11 cellular contexts compared by ENCODE assay signal in the genomic region with DNA sequence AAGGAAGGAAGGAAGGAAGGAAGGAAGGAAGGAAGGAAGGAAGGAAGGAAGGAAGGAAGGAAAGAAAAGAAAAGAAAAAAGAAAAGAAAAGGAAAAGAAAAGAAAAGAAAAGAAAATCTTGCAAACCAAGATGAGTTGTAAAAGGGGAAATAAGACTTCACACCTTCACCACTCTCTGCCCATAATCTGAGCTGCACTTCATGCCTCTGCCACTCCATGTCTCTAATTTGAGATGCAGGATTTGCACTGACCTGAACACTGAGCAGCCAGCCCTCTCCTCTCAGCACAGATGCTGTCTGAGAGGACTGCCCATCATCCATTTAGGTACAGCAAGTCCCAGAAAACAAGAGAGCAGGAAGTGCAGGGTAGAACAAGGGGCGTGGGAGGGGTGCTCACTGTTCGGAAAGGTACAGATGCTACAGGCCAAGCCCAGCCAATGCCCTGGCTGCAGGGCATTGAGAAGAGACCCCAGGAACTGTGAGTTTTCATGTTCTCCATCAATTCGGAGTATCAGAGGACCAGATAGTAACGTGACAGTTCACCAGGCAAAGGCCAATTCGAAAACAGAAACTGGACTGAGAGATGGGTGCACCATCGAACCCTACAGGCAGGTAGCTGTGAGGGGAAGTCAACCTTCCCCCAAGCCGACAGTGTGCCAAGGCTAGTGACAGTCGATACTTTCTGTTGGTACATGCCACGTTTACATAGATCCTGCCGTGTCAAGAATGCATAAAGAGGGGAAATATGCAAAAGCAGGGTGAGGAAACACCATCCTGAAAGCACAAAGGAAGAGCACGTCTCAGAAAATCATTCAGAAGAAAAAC.
DNase-seq lines count a peak whose midpoint lies in the region; ATAC-seq and TF ChIP-seq lines count a peak whose summit lies in the region.
"Had no signal": no experiment of that assay in that cellular context is flagged by ENCODE, and none has a peak within 500 bp of the region (broad histone marks: within the 10 kb centered on the region; RNA-seq: fewer than 3 reads in every experiment).

No MANE protein-coding gene starts in this region.

- TF ChIP-seq POLR2A in Peyer's patch (IDR thresholded peaks at IDR 0.05): no peak

- peak overlapping the region; percentile 62 for H3K27ac Mint-ChIP-seq in dendritic cell treated with granulocyte-macrophage colony-stimulating factor and Interleukin-4, amounts not matched to agents 40 ng/mL and 50 ng/mL, for 4 days

- intact Hi-C loops in dendritic cell treated with granulocyte-macrophage colony-stimulating factor and Interleukin-4, amounts not matched to agents 40 ng/mL and 50 ng/mL, for 4 days (cut with micrococcal nuclease): no loop called here

- H3K4me1 Mint-ChIP-seq in dendritic cell treated with granulocyte-macrophage colony-stimulating factor and Interleukin-4, amounts not matched to agents 40 ng/mL and 50 ng/mL, for 4 days (ENCODE audit: low read depth): peaks cover 65% of the 10 kb centered on the region

- CTCF ChIA-PET in GM10248 (lab: Yijun Ruan, JAX): interaction anchor here (1.2 to 1.9 kb wide), 2 partner anchors 27 kb away, joined by 3 to 4 read pairs; no protein-coding TSS in a partner anchor

- H3K36me3 Mint-ChIP-seq in dendritic cell treated with granulocyte-macrophage colony-stimulating factor and Interleukin-4, amounts not matched to agents 40 ng/mL and 50 ng/mL, for 4 days (ENCODE audit: low read depth): peaks cover 9% of the 10 kb centered on the region

- in situ Hi-C loops in ACHN (cut with HindIII; ENCODE audit: low pct_ligation_motif_present, low pct_unique_long_range_greater_than_20kb, low sequenced_read_pairs): no loop called here

- DNase-seq in GM10248 (ENCODE audit: extremely low spot score): peak; percentile 59
- DNase-seq in T-helper 9 cell: no peak
- no peak for DNase-seq in SJCRH30
- no peak for DNase-seq in ACHN
- no peak for DNase-seq in Peyer's patch
- DNase-seq: anterior cingulate cortex, Caco-2 had no signal

- no peaks in the 10 kb centered on the region for H3K27me3 Mint-ChIP-seq in dendritic cell treated with granulocyte-macrophage colony-stimulating factor and Interleukin-4, amounts not matched to agents 40 ng/mL and 50 ng/mL, for 4 days

- H3K36me3 ChIP-seq in SJCRH30 (no peaks in the 10 kb centered on the region), Peyer's patch (no peaks in the 10 kb centered on the region)

- H3K4me3 ChIP-seq in SJCRH30 (no peak overlapping the region), Peyer's patch (no peak overlapping the region)
- H3K4me3 ChIP-seq: lung had no signal

- peak; percentile 57 for ATAC-seq in GM19395 (IDR thresholded peaks at IDR 0.05; ENCODE audit: unreplicated experiment)
- peak; percentile 41 for ATAC-seq in HG02981 (IDR thresholded peaks at IDR 0.05; ENCODE audit: unreplicated experiment)

- no peaks in the 10 kb centered on the region for H3K9me3 Mint-ChIP-seq in dendritic cell treated with granulocyte-macrophage colony-stimulating factor and Interleukin-4, amounts not matched to agents 40 ng/mL and 50 ng/mL, for 4 days

- no peaks in the 10 kb centered on the region for H3K27me3 ChIP-seq in SJCRH30
- H3K27me3 ChIP-seq in Peyer's patch: no peaks in the 10 kb centered on the region

- TF ChIP-seq CTCF in GM10248 (IDR thresholded peaks at IDR 0.05; ENCODE audit: control extremely low read depth, extremely low read depth, low read depth, missing control alignments) (no peak), Peyer's patch (IDR thresholded peaks at IDR 0.05) (no peak)

- H3K4me1 ChIP-seq in SJCRH30 (no peaks in the 10 kb centered on the region), Peyer's patch (peaks cover 0 to 5% (median 0%) of the 10 kb centered on the region in 4 donors)
- H3K4me1 ChIP-seq: Caco-2 had no signal

- H3K27ac ChIP-seq in SJCRH30: no peak overlapping the region
- no peak overlapping the region for H3K27ac ChIP-seq in Peyer's patch

- POLR2A ChIA-PET in GM10248 (lab: Yijun Ruan, JAX): no interaction called here

- no peaks in the 10 kb centered on the region for H3K9me3 ChIP-seq in SJCRH30 (replicated peaks)
- no peaks in the 10 kb centered on the region for H3K9me3 ChIP-seq in Peyer's patch
- H3K9me3 ChIP-seq: Caco-2 had no signal

- H3K4me3 Mint-ChIP-seq in dendritic cell treated with granulocyte-macrophage colony-stimulating factor and Interleukin-4, amounts not matched to agents 40 ng/mL and 50 ng/mL, for 4 days: peak overlapping the region; percentile 49
